Comparison of ENCODE assay signal across 16 cellular contexts in genomic region chr22:18062421-18062820, GRCh38. TPM values are rescaled to one million over a fixed set of nuclear protein-coding genes. Genes with fewer than 3 reads are reported as not detected.
DNase-seq lines count a peak whose midpoint lies in the region; ATAC-seq and TF ChIP-seq lines count a peak whose summit lies in the region.
"Had no signal": no experiment of that assay in that cellular context is flagged by ENCODE, and none has a peak within 500 bp of the region (broad histone marks: within the 10 kb centered on the region; RNA-seq: fewer than 3 reads in every experiment).

No MANE protein-coding gene starts in this region.

- H3K36me3 Mint-ChIP-seq in chondrocyte (ENCODE audit: low read depth): peaks cover 1% of the 10 kb centered on the region
- no peaks in the 10 kb centered on the region for H3K36me3 Mint-ChIP-seq in activated T-cell treated with anti-CD3 and anti-CD28 coated beads, Interleukin-2, amount 50 U/mL, for 72 hours (ENCODE audit: insufficient read depth in 2 of 2)

- H3F3A ChIP-seq in PC-3 (ENCODE audit: low read length, unreplicated experiment): no peaks in the 10 kb centered on the region

- intact Hi-C loops in PC-3 (cut with micrococcal nuclease) (no loop called here), upper lobe of right lung (cut with DNase I) (no loop called here)

- H3K27me3 ChIP-seq in PC-3 (ENCODE audit: low read length): no peaks in the 10 kb centered on the region
- no peaks in the 10 kb centered on the region for H3K27me3 ChIP-seq in mesenchymal stem cell (ENCODE audit: control insufficient read depth in 1 of 2, insufficient read depth in 1 of 2, low read length in 2 of 2)
- H3K27me3 ChIP-seq in upper lobe of right lung: peaks cover 17% of the 10 kb centered on the region

- H3K4me3 Mint-ChIP-seq in chondrocyte (ENCODE audit: unreplicated experiment): no peak overlapping the region
- H3K4me3 Mint-ChIP-seq in activated T-cell treated with anti-CD3 and anti-CD28 coated beads, Interleukin-2, amount 50 U/mL, for 72 hours: no peak overlapping the region

- H3K4me1 Mint-ChIP-seq in chondrocyte (ENCODE audit: low read depth): peaks cover 54% of the 10 kb centered on the region
- no peaks in the 10 kb centered on the region for H3K4me1 Mint-ChIP-seq in activated T-cell treated with anti-CD3 and anti-CD28 coated beads, Interleukin-2, amount 50 U/mL, for 72 hours (ENCODE audit: low read depth)

- H3K4me3 ChIP-seq in PC-3 (ENCODE audit: low read length) (no peak overlapping the region), mesenchymal stem cell (ENCODE audit: insufficient read depth in 1 of 2, low read depth in 1 of 2, low read length in 2 of 2) (no peak overlapping the region), upper lobe of right lung (no peak overlapping the region)

- peak overlapping the region; percentile 86 for H3K27ac Mint-ChIP-seq in chondrocyte (ENCODE audit: unreplicated experiment)
- H3K27ac Mint-ChIP-seq in activated T-cell treated with anti-CD3 and anti-CD28 coated beads, Interleukin-2, amount 50 U/mL, for 72 hours: no peak overlapping the region

- H3K36me3 ChIP-seq in PC-3 (ENCODE audit: low read depth, low read length): no peaks in the 10 kb centered on the region
- no peaks in the 10 kb centered on the region for H3K36me3 ChIP-seq in mesenchymal stem cell (ENCODE audit: control insufficient read depth in 1 of 2, insufficient read depth in 2 of 2, low read depth in 1 of 2, low read length in 2 of 2)
- no peaks in the 10 kb centered on the region for H3K36me3 ChIP-seq in upper lobe of right lung

- no peak overlapping the region for H3K14ac ChIP-seq in mesenchymal stem cell (ENCODE audit: low read length in 2 of 2)

- no peak overlapping the region for H2BK5ac ChIP-seq in mesenchymal stem cell (ENCODE audit: low read depth, low read length, poor library complexity, severe bottlenecking)

- TF ChIP-seq CTCF in PC-3 (conservative IDR thresholded peaks at IDR 0.05; ENCODE audit: low read depth, low read length): no peak
- no peak for TF ChIP-seq CTCF in chondrocyte (IDR thresholded peaks at IDR 0.05)
- TF ChIP-seq CTCF in upper lobe of right lung (IDR thresholded peaks at IDR 0.05): no peak

- no peak overlapping the region for H4K91ac ChIP-seq in mesenchymal stem cell (ENCODE audit: low read length)

- H3K9me2 ChIP-seq in PC-3 (replicated peaks; ENCODE audit: low read length): no peaks in the 10 kb centered on the region

- no peak overlapping the region for H2BK120ac ChIP-seq in mesenchymal stem cell (ENCODE audit: low read depth, low read length)

- H3K18ac ChIP-seq in mesenchymal stem cell (ENCODE audit: low read depth in 1 of 2, low read length in 2 of 2): no peak overlapping the region

- no TSS peak for BruUV-seq in PC-3 (replicated peaks; lab: Mats Ljungman, UMichigan)

- H2AK5ac ChIP-seq in mesenchymal stem cell (ENCODE audit: low read length, severe bottlenecking): peak overlapping the region; percentile 96

- ATAC-seq in PC-3 (no peak), upper lobe of right lung (no peak), GM21528 (IDR thresholded peaks at IDR 0.05; ENCODE audit: low FRiP score, unreplicated experiment) (no peak)
- ATAC-seq in activated T-cell treated with anti-CD3 and anti-CD28 coated beads, Interleukin-2, amount 50 U/mL, for 72 hours (replicated peaks in 1 of 2): no peak
- ATAC-seq: HepG2 had no signal

- H4K8ac ChIP-seq in mesenchymal stem cell (ENCODE audit: low read length): no peak overlapping the region

- WGBS in mesenchymal stem cell: 100% methylated on average over 1 of the region's 3 CpGs

- H3K9me3 Mint-ChIP-seq in chondrocyte (ENCODE audit: low read depth): peaks cover under 1% of the 10 kb centered on the region
- no peaks in the 10 kb centered on the region for H3K9me3 Mint-ChIP-seq in activated T-cell treated with anti-CD3 and anti-CD28 coated beads, Interleukin-2, amount 50 U/mL, for 72 hours

- no peak overlapping the region for H3K4me2 ChIP-seq in PC-3 (ENCODE audit: low read length)
- H3K4me2 ChIP-seq in mesenchymal stem cell (ENCODE audit: low read length, poor library complexity, severe bottlenecking): no peak overlapping the region

- H3K23ac ChIP-seq in mesenchymal stem cell (ENCODE audit: low read length in 2 of 2): no peak overlapping the region

- H3K27me3 Mint-ChIP-seq in chondrocyte (ENCODE audit: low read depth): no peaks in the 10 kb centered on the region
- H3K27me3 Mint-ChIP-seq in activated T-cell treated with anti-CD3 and anti-CD28 coated beads, Interleukin-2, amount 50 U/mL, for 72 hours (ENCODE audit: low read depth): peaks cover 28% of the 10 kb centered on the region

- POLR2A ChIA-PET in PC-3 (lab: Charles Lee; ENCODE audit: unreplicated experiment): no interaction called here

- H3K79me1 ChIP-seq in mesenchymal stem cell (replicated peaks; ENCODE audit: low read length, poor library complexity, severe bottlenecking): no peaks in the 10 kb centered on the region

- DNase-seq in PC-3: no peak
- DNase-seq in chondrocyte (ENCODE audit: low spot score): peak; percentile 14
- no peak for DNase-seq in mesenchymal stem cell
- peak; percentile 32 for DNase-seq in upper lobe of right lung
- no peak for DNase-seq in activated effector memory CD4-positive, alpha-beta T cell treated with anti-CD3 and anti-CD28 coated beads, Interleukin-2, amount 50 U/mL, for 16 hours
- no peak for DNase-seq in NCI-H128 (lab: John Stamatoyannopoulos, UW; ENCODE audit: unreplicated experiment)
- DNase-seq in activated T-cell treated with anti-CD3 and anti-CD28 coated beads, Interleukin-2, amount 50 U/mL, for 72 hours: no peak
- DNase-seq: C1 segment of cervical spinal cord, H7, NCI-H1417, NCI-H2029, NCI-H2171 treated with DMSO at 0.1 percent for 48 hours, NCI-H774, SIG-M5 had no signal

- H3K4me1 ChIP-seq in PC-3 (ENCODE audit: insufficient read depth, low read length) (peaks cover 50% of the 10 kb centered on the region), mesenchymal stem cell (ENCODE audit: control insufficient read depth, insufficient read depth, low read depth, low read length) (peaks cover 49% of the 10 kb centered on the region), upper lobe of right lung (peaks cover 2% of the 10 kb centered on the region)

- no peaks in the 10 kb centered on the region for H3K79me2 ChIP-seq in PC-3 (ENCODE audit: low read length)

- H4K20me1 ChIP-seq in PC-3 (ENCODE audit: low read length): no peaks in the 10 kb centered on the region

- H2AFZ ChIP-seq in PC-3 (ENCODE audit: low read length) (no peak overlapping the region), mesenchymal stem cell (ENCODE audit: low read depth, low read length) (no peak overlapping the region)

- no peak overlapping the region for H2BK12ac ChIP-seq in mesenchymal stem cell (ENCODE audit: low read length in 2 of 2)

- H2BK15ac ChIP-seq in mesenchymal stem cell (ENCODE audit: low read depth, poor library complexity, severe bottlenecking): no peak overlapping the region

- H3K4ac ChIP-seq in mesenchymal stem cell (ENCODE audit: low read depth in 1 of 2, low read length in 2 of 2): no peak overlapping the region

- CTCF ChIA-PET in PC-3 (lab: Charles Lee): interaction anchor here (0.6 kb wide), 1 partner anchor 14 kb away, joined by 3 read pairs; no protein-coding TSS in a partner anchor

- no peaks in the 10 kb centered on the region for H3K9me3 ChIP-seq in PC-3 (ENCODE audit: low read length)
- no peaks in the 10 kb centered on the region for H3K9me3 ChIP-seq in mesenchymal stem cell (ENCODE audit: control insufficient read depth, low read length)
- H3K9me3 ChIP-seq in upper lobe of right lung: no peaks in the 10 kb centered on the region

- H3K27ac ChIP-seq in PC-3 (ENCODE audit: low read length) (peak overlapping the region; percentile 79), mesenchymal stem cell (ENCODE audit: low read length, poor library complexity, severe bottlenecking) (peak overlapping the region; percentile 93), upper lobe of right lung (no peak overlapping the region)

- no peak overlapping the region for H3K9ac ChIP-seq in PC-3 (ENCODE audit: low read length)
- no peak overlapping the region for H3K9ac ChIP-seq in mesenchymal stem cell (ENCODE audit: low read length)

RNA-seq across cellular contexts. Expression of gene PEX26, which starts 15.4 kb away (rescaled TPM):
- total RNA-seq in PC-3 (2014; rRNA removed) (30.6 and 51.3 TPM in 2 replicates), chondrocyte (33.4 to 34.4 TPM (median 33.7 TPM) in 3 replicates), upper lobe of right lung (35.5 TPM)
- polyA plus RNA-seq in mesenchymal stem cell (2013, experiment 1 of 2): 19.3 TPM
- 19.2 TPM for polyA plus RNA-seq in mesenchymal stem cell (2013, experiment 2 of 2)
- 10 to 100 TPM; 41.8 to 48.1 TPM for total RNA-seq in activated T-cell treated with anti-CD3 and anti-CD28 coated beads, Interleukin-2, amount 50 U/mL, for 72 hours

RNA-seq across cellular contexts. Expression of gene MICAL3, which starts 38.1 kb away (rescaled TPM):
- 23.7 and 27.8 TPM in 2 replicates for total RNA-seq in PC-3 (2014; rRNA removed)
- total RNA-seq in chondrocyte: 49.6 to 74.4 TPM (median 68.2 TPM) in 3 replicates
- polyA plus RNA-seq in mesenchymal stem cell (2013, experiment 1 of 2): 8.3 TPM
- polyA plus RNA-seq in mesenchymal stem cell (2013, experiment 2 of 2): 6.7 TPM
- 31.2 TPM for total RNA-seq in upper lobe of right lung
- 10 to 100 TPM; 17.9 to 26.0 TPM for total RNA-seq in activated T-cell treated with anti-CD3 and anti-CD28 coated beads, Interleukin-2, amount 50 U/mL, for 72 hours

RNA-seq across cellular contexts. Expression of gene TUBA8, which starts 48.2 kb away (rescaled TPM):
- total RNA-seq in PC-3 (2014; rRNA removed) (1.6 and 1.9 TPM in 2 replicates), chondrocyte (1.2 to 1.4 TPM (median 1.2 TPM) in 3 replicates), upper lobe of right lung (1.7 TPM)
- polyA plus RNA-seq in mesenchymal stem cell (2013, experiment 1 of 2): 0.65 TPM
- 0.51 TPM for polyA plus RNA-seq in mesenchymal stem cell (2013, experiment 2 of 2)
- total RNA-seq in activated T-cell treated with anti-CD3 and anti-CD28 coated beads, Interleukin-2, amount 50 U/mL, for 72 hours: 1 to 10 TPM in 1 of 2 donors, under 1 TPM in 1; 0.94 to 2.9 TPM

Comparison
In these comparisons a context has a peak if more than half of its experiments do, and no peak if none do; other contexts are left out.
1. DNase-seq: peak in chondrocyte (single experiment) and upper lobe of right lung (single experiment); none in PC-3 (single experiment), mesenchymal stem cell (single experiment), activated effector memory CD4-positive, alpha-beta T cell treated with anti-CD3 and anti-CD28 coated beads, Interleukin-2, amount 50 U/mL, for 16 hours (single experiment), NCI-H128 (single experiment) and activated T-cell treated with anti-CD3 and anti-CD28 coated beads, Interleukin-2, amount 50 U/mL, for 72 hours (0 of 2).